Comparison of ENCODE assay signal across 8 cellular contexts in the genomic region with DNA sequence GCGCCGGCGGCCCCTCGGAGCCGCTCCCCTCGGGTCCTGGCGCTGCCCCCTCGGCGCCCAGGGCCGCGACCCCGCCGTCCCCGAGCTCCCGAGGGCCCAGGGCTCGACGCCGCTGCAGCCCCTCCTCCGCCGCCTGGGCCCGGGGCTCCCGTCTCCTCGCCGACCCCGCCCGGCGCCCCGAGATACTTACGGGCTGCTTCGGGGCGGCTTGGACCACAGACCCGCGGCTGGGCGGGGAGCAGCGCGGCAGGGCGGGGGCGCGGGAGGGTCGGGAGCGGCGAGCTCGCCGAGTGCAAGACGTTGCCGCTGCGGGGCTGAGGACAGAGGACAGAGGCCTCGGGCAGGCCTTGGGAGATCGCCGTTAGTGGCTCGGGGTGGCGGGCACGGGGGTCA. TPM values are rescaled to one million over a fixed set of nuclear protein-coding genes. Genes with fewer than 3 reads are reported as not detected.
DNase-seq lines count a peak whose midpoint lies in the region; ATAC-seq and TF ChIP-seq lines count a peak whose summit lies in the region.

No MANE protein-coding gene starts in this region.

- peaks cover 31% of the 10 kb centered on the region for H3K79me2 ChIP-seq in parathyroid adenoma

- no peak for TF ChIP-seq CTCF in epithelial cell of proximal tubule (conservative IDR thresholded peaks at IDR 0.05; ENCODE audit: low read depth, low read length)
- TF ChIP-seq CTCF in parathyroid adenoma (IDR thresholded peaks at IDR 0.05): no peak
- TF ChIP-seq CTCF in GM13977 (IDR thresholded peaks at IDR 0.05; ENCODE audit: extremely low read depth, insufficient read depth, missing control alignments): no peak

- H3K4me2 ChIP-seq in parathyroid adenoma (ENCODE audit: low read length): peak overlapping the region; percentile 84

- H3K27ac ChIP-seq in parathyroid adenoma: peak overlapping the region; percentile 94

- in situ Hi-C loops in GM13977 (cut with MboI; ENCODE audit: low pct_unique_long_range_greater_than_20kb, low sequenced_read_pairs, unreplicated experiment): no loop called here

- H3K4me1 ChIP-seq in parathyroid adenoma: peaks cover 17% of the 10 kb centered on the region

- no peaks in the 10 kb centered on the region for H3K9me3 ChIP-seq in parathyroid adenoma (ENCODE audit: control insufficient read depth, low read length)

- ATAC-seq in Right ventricle myocardium superior (ENCODE audit: poor library complexity) (peak; percentile 0), left ventricle myocardium superior (no peak)

- DNase-seq in Right ventricle myocardium superior: no peak
- no peak for DNase-seq in left ventricle myocardium superior
- DNase-seq in NCI-H774 (lab: John Stamatoyannopoulos, UW): peak; percentile 60
- no peak for DNase-seq in epithelial cell of proximal tubule (ENCODE audit: low read depth)
- DNase-seq in NOMO-1 treated with DMSO at 0.1 percent for 48 hours (lab: John Stamatoyannopoulos, UW; ENCODE audit: unreplicated experiment): no peak
- no peak for DNase-seq in GM13977 (ENCODE audit: low spot score)
- no peak for DNase-seq in effector CD8-positive, alpha-beta T cell (lab: John Stamatoyannopoulos, UW)

- H2AFZ ChIP-seq in parathyroid adenoma: no peak overlapping the region

- intact Hi-C loops in Right ventricle myocardium superior (cut with DNase I) (loop anchor here (2.0 kb wide), 1 partner anchor 79 kb away; no protein-coding TSS in a partner anchor), left ventricle myocardium superior (cut with micrococcal nuclease) (no loop called here)

- H3K9ac ChIP-seq in parathyroid adenoma: peak overlapping the region; percentile 96

- H3K36me3 ChIP-seq in parathyroid adenoma (ENCODE audit: control insufficient read depth, insufficient read depth, low read length): no peaks in the 10 kb centered on the region

- no peaks in the 10 kb centered on the region for H3K27me3 ChIP-seq in parathyroid adenoma (ENCODE audit: control insufficient read depth, insufficient read depth, low read length)

- H3K4me3 ChIP-seq in epithelial cell of proximal tubule (ENCODE audit: low read depth, low read length) (peak overlapping the region; percentile 83), parathyroid adenoma (ENCODE audit: low read depth, low read length) (peak overlapping the region; percentile 100)

RNA-seq across cellular contexts. Expression of a gene that starts 0.3 kb away (rescaled TPM):
- 83.8 TPM for total RNA-seq in Right ventricle myocardium superior
- 107 TPM for total RNA-seq in left ventricle myocardium superior
- total RNA-seq in epithelial cell of proximal tubule: 4.4 and 4.6 TPM in 2 replicates

RNA-seq across cellular contexts. Expression of a gene that starts 30.5 kb away (rescaled TPM):
- total RNA-seq in Right ventricle myocardium superior: 0.51 TPM
- total RNA-seq in left ventricle myocardium superior: 0.07 TPM
- total RNA-seq in epithelial cell of proximal tubule: not detected in 2 replicates

Comparison
In these comparisons a context has a peak if more than half of its experiments do, and no peak if none do; other contexts are left out.
1. RNA of a gene that starts 0.3 kb away (total RNA-seq): 107 TPM in left ventricle myocardium superior (single experiment) and 83.8 TPM in Right ventricle myocardium superior (single experiment); 4.4 to 4.6 TPM in epithelial cell of proximal tubule; every median in the first group is over 10 times any median in the second.